In the genomic region with DNA sequence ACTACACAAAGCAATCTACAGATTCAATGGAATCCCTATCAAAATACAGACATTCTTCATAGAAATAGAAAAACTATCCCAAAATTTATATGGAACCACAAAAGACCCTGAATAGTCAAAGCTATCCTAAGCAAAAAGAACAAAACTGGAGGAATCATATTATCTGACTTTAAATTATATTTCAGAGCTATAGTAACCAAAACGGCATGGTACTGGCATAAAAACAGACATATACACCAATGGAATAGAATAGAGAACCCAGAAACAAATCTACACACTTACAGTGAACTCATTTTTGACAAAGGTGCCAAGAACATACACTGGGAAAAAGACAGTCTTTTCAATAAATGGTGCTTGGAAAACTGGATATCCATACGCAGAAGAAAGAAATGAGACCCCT, we compare ENCODE assay signal across 23 cellular contexts. TPM values are rescaled to one million over a fixed set of nuclear protein-coding genes. Genes with fewer than 3 reads are reported as not detected.
"Had no signal": no experiment of that assay in that cellular context is flagged by ENCODE, and none has a peak within 500 bp of the region (broad histone marks: within the 10 kb centered on the region; RNA-seq: fewer than 3 reads in every experiment).

No MANE protein-coding gene starts in this region.

RNA-seq across cellular contexts. Expression of gene IL20, which starts 12.8 kb away (rescaled TPM):
- total RNA-seq: hepatocyte; kidney; kidney epithelial cell; left cardiac atrium; left colon; left lobe of liver; left lung; left ventricle myocardium inferior; left ventricle myocardium superior; lower leg skin; lower lobe of right lung; lung; lung microvascular endothelial cell; mammary epithelial cell; mesenteric fat pad; mesothelial cell of epicardium; mononuclear cell; mucosa of descending colon; mucosa of gallbladder; myocyte; naive thymus-derived CD4-positive, alpha-beta T cell had no signal
- polyA plus RNA-seq: hepatocyte; immature natural killer cell; liver; naive thymus-derived CD4-positive, alpha-beta T cell had no signal

RNA-seq across cellular contexts. Expression of gene IL24, which starts 44.6 kb away (rescaled TPM):
- total RNA-seq: hepatocyte, kidney, left cardiac atrium, left colon, left lobe of liver, left ventricle myocardium inferior, left ventricle myocardium superior, liver, lower leg skin, lower lobe of right lung, lung, lung microvascular endothelial cell, mammary epithelial cell, mesenteric fat pad, mesothelial cell of epicardium, mucosa of descending colon, mucosa of gallbladder, myocyte had no signal
- polyA plus RNA-seq: hepatocyte had no signal
